In genomic region chr2:65664931-65665330, GRCh38 we compare ENCODE assay signal across 1 cellular context.
TF ChIP-seq lines count a peak whose summit lies in the region.

No MANE protein-coding gene starts in this region.

TF ChIP-seq in WTC11, 78 proteins besides CTCF, POLR2A, EP300 and RAD21 (continued from another document):
- TF ChIP-seq, protein P1, sequence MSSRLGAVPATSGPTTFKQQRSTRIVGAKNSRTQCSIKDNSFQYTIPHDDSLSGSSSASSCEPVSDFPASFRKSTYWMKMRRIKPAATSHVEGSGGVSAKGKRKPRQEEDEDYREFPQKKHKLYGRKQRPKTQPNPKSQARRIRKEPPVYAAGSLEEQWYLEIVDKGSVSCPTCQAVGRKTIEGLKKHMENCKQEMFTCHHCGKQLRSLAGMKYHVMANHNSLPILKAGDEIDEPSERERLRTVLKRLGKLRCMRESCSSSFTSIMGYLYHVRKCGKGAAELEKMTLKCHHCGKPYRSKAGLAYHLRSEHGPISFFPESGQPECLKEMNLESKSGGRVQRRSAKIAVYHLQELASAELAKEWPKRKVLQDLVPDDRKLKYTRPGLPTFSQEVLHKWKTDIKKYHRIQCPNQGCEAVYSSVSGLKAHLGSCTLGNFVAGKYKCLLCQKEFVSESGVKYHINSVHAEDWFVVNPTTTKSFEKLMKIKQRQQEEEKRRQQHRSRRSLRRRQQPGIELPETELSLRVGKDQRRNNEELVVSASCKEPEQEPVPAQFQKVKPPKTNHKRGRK (CRISPR knock-in tag; IDR thresholded peaks at IDR 0.05; ENCODE audit: borderline replicate concordance): no peak
- no peak for TF ChIP-seq FOXJ3 (CRISPR knock-in tag; IDR thresholded peaks at IDR 0.05; ENCODE audit: borderline replicate concordance)
